ENCODE assay signal across 16 cellular contexts in the genomic region with DNA sequence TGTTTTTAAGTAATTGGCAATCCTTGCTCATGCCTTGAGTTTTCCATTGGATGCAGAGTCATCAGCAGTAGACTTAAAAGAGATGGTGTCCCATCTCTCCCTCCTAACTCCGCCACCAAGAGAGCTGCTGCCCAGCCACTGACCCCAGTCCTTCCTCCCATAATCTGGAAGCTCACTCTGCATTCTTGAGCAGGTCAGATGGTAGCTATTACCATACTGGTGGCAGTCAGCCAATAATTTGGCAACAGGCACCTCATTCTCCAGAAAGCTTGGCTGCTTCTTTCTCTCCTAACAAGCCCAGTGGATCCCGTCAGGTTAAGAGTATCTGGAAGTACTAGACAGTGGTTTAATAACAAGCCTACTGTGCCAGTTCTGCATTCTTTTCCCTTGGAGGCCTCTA.
"Had no signal": no experiment of that assay in that cellular context is flagged by ENCODE, and none has a peak within 500 bp of the region (broad histone marks: within the 10 kb centered on the region; RNA-seq: fewer than 3 reads in every experiment).

No MANE protein-coding gene starts in this region.

- H3K4me3 ChIP-seq: adrenal gland, ovary had no signal

- H3K4me1 ChIP-seq: adrenal gland had no signal

- ATAC-seq: activated naive CD4-positive, alpha-beta T cell treated with anti-CD3 and anti-CD28 coated beads, Interleukin-2, amount 50 U/mL, for 72 hours; effector memory CD8-positive, alpha-beta T cell; left ventricle myocardium superior; naive thymus-derived CD8-positive, alpha-beta T cell had no signal

- H3K36me3 ChIP-seq: adrenal gland, ovary had no signal

- H3K27ac ChIP-seq: adrenal gland, epithelial cell of prostate, ovary had no signal

- DNase-seq: activated CD4-positive, alpha-beta memory T cell treated with anti-CD3 and anti-CD28 coated beads for 36 hours; activated CD4-positive, alpha-beta T cell treated with anti-CD3 and anti-CD28 coated beads for 4 hours; activated gamma-delta T cell treated with Interleukin-2 at 50 U/mL for 16 hours; activated T-cell treated with anti-CD3 and anti-CD28 coated beads for 4 hours; adrenal gland; effector memory CD8-positive, alpha-beta T cell; foreskin melanocyte; kidney; left ventricle myocardium superior; mesenchymal stem cell; naive thymus-derived CD8-positive, alpha-beta T cell; ovary; stimulated activated CD8-positive, alpha-beta memory T cell treated with anti-CD3 and anti-CD28 coated beads, Interleukin-4, amount 100 ng/mL, for 48 hours; stimulated activated naive CD4-positive, alpha-beta T cell had no signal

- H3K27me3 ChIP-seq: adrenal gland, ovary had no signal

- H3K9me3 ChIP-seq: adrenal gland, ovary had no signal
